In the genomic region with DNA sequence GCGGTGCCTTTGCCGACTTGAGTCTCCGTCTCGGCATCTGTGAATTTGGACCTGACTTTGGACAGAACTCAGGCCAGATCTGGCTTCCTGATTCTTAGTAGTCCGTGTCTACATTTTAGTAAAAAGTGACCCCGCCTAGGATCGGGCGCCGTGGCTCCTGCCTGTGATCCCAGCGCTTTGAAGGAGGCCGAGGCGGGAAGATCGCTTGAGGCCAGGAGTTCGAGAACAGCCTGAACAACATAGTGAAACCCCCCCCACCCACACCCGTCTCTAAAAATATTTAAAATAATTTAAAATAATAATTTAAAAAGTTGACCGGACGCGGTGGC, we compare ENCODE assay signal across 8 cellular contexts. TPM values are rescaled to one million over a fixed set of nuclear protein-coding genes. Genes with fewer than 3 reads are reported as not detected.
DNase-seq lines count a peak whose midpoint lies in the region; ATAC-seq and TF ChIP-seq lines count a peak whose summit lies in the region.

No MANE protein-coding gene starts in this region.

- H3K9me3 ChIP-seq in lower lobe of right lung (no peaks in the 10 kb centered on the region), upper lobe of left lung (no peaks in the 10 kb centered on the region)

- peaks cover 30% of the 10 kb centered on the region for H3K4me1 Mint-ChIP-seq in activated CD8-positive, alpha-beta memory T cell treated with anti-CD3 and anti-CD28 coated beads, Interleukin-2, amount 10 ng/mL, durations not matched to agents 7 days and 5 days
- peaks cover 11% of the 10 kb centered on the region for H3K4me1 Mint-ChIP-seq in brain

- TF ChIP-seq CTCF in brain (conservative IDR thresholded peaks at IDR 0.05) (no peak), lower lobe of right lung (IDR thresholded peaks at IDR 0.05) (no peak), upper lobe of left lung (IDR thresholded peaks at IDR 0.05) (no peak)

- no peak for ATAC-seq in activated CD8-positive, alpha-beta memory T cell treated with anti-CD3 and anti-CD28 coated beads, Interleukin-2, amount 10 ng/mL, durations not matched to agents 7 days and 5 days
- peak in 1 of 2 donors; percentile 0 for ATAC-seq in lower lobe of right lung
- peak in 1 of 2 donors; percentile 41 for ATAC-seq in upper lobe of left lung (ENCODE audit: low FRiP score in 2 of 2)
- no peak for ATAC-seq in GM19035 (IDR thresholded peaks at IDR 0.05; ENCODE audit: unreplicated experiment)
- ATAC-seq in GM21717 (IDR thresholded peaks at IDR 0.05; ENCODE audit: unreplicated experiment) = no peak

- intact Hi-C loops in lower lobe of right lung (cut with DNase I) = no loop called here

- H3K27me3 ChIP-seq in lower lobe of right lung (ENCODE audit: low read depth) (no peaks in the 10 kb centered on the region), upper lobe of left lung (no peaks in the 10 kb centered on the region)

- CTCF ChIA-PET in activated CD8-positive, alpha-beta memory T cell treated with anti-CD3 and anti-CD28 coated beads, Interleukin-2, amount 10 ng/mL, durations not matched to agents 7 days and 5 days (lab: Charles Lee) = interaction anchor here (0.7 to 1.8 kb wide), 6 partner anchors 8 to 173 kb away, joined by 3 to 8 read pairs (median 3); a partner anchor contains a TSS

- peak overlapping the region; percentile 89 for H3K27ac Mint-ChIP-seq in activated CD8-positive, alpha-beta memory T cell treated with anti-CD3 and anti-CD28 coated beads, Interleukin-2, amount 10 ng/mL, durations not matched to agents 7 days and 5 days
- peak overlapping the region; percentile 86 to 96 (median 94) for H3K27ac Mint-ChIP-seq in brain

- TF ChIP-seq EP300 in upper lobe of left lung (IDR thresholded peaks at IDR 0.05) = no peak

- peak overlapping the region; percentile 77 for H3K4me3 Mint-ChIP-seq in activated CD8-positive, alpha-beta memory T cell treated with anti-CD3 and anti-CD28 coated beads, Interleukin-2, amount 10 ng/mL, durations not matched to agents 7 days and 5 days
- H3K4me3 Mint-ChIP-seq in brain = peak overlapping the region; percentile 85 to 91 (median 85)

- no peaks in the 10 kb centered on the region for H3K9me3 Mint-ChIP-seq in activated CD8-positive, alpha-beta memory T cell treated with anti-CD3 and anti-CD28 coated beads, Interleukin-2, amount 10 ng/mL, durations not matched to agents 7 days and 5 days (ENCODE audit: low read depth)
- peaks cover 0 to 2% (median 0%) of the 10 kb centered on the region in 5 experiments for H3K9me3 Mint-ChIP-seq in brain

- H3K27me3 Mint-ChIP-seq in activated CD8-positive, alpha-beta memory T cell treated with anti-CD3 and anti-CD28 coated beads, Interleukin-2, amount 10 ng/mL, durations not matched to agents 7 days and 5 days = no peaks in the 10 kb centered on the region
- H3K27me3 Mint-ChIP-seq in brain = peaks cover 4% of the 10 kb centered on the region

- peaks cover 15% of the 10 kb centered on the region for H3K36me3 ChIP-seq in lower lobe of right lung
- H3K36me3 ChIP-seq in upper lobe of left lung = peaks cover 0 to 9% (median 3%) of the 10 kb centered on the region in 4 donors

- peaks cover 3% of the 10 kb centered on the region for H3K36me3 Mint-ChIP-seq in activated CD8-positive, alpha-beta memory T cell treated with anti-CD3 and anti-CD28 coated beads, Interleukin-2, amount 10 ng/mL, durations not matched to agents 7 days and 5 days
- H3K36me3 Mint-ChIP-seq in brain = peaks cover 15% of the 10 kb centered on the region

- H3K4me3 ChIP-seq in lower lobe of right lung = peak overlapping the region; percentile 68
- H3K4me3 ChIP-seq in upper lobe of left lung = peak overlapping the region; percentile 66 to 99 (median 94)

- DNase-seq in activated CD8-positive, alpha-beta memory T cell treated with anti-CD3 and anti-CD28 coated beads, Interleukin-2, amount 10 ng/mL, durations not matched to agents 7 days and 5 days = no peak
- DNase-seq in activated CD8-positive, alpha-beta memory T cell treated with anti-CD3 and anti-CD28 coated beads, Interleukin-2, amount 50 U/mL, for 48 hours = no peak
- DNase-seq in lower lobe of right lung (no peak), upper lobe of left lung (no peak), NCI-H2107 treated with DMSO at 0.1 percent for 48 hours (lab: John Stamatoyannopoulos, UW; ENCODE audit: unreplicated experiment) (no peak)

- no peak for TF ChIP-seq POLR2A in upper lobe of left lung (IDR thresholded peaks at IDR 0.05)

- 27 to 28% methylated on average over 14 to 18 of the region's 18 CpGs for WGBS in upper lobe of left lung, 2 donors

- peak overlapping the region; percentile 100 for H3K27ac ChIP-seq in lower lobe of right lung
- peak overlapping the region; percentile 99 to 100 (median 100) for H3K27ac ChIP-seq in upper lobe of left lung

- peaks cover 25% of the 10 kb centered on the region for H3K4me1 ChIP-seq in lower lobe of right lung
- H3K4me1 ChIP-seq in upper lobe of left lung = peaks cover 11 to 31% (median 20%) of the 10 kb centered on the region in 4 donors

RNA-seq across cellular contexts. Expression of a gene that starts 0.8 kb away (rescaled TPM):
- total RNA-seq in activated CD8-positive, alpha-beta memory T cell treated with anti-CD3 and anti-CD28 coated beads, Interleukin-2, amount 10 ng/mL, durations not matched to agents 7 days and 5 days = 100 to 1,000 TPM; 116 to 124 TPM
- polyA plus RNA-seq in brain (ENCODE audit: insufficient read depth, low read depth, low replicate concordance) = 116 TPM
- 44.5 TPM for total RNA-seq in lower lobe of right lung
- total RNA-seq in upper lobe of left lung = 10 to 100 TPM; 32.9 to 88.2 (median 53.3) TPM

RNA-seq across cellular contexts. Expression of a gene that starts 48.0 kb away (rescaled TPM):
- 100 to 1,000 TPM; 192 to 196 TPM for total RNA-seq in activated CD8-positive, alpha-beta memory T cell treated with anti-CD3 and anti-CD28 coated beads, Interleukin-2, amount 10 ng/mL, durations not matched to agents 7 days and 5 days
- polyA plus RNA-seq in brain (ENCODE audit: insufficient read depth, low read depth, low replicate concordance) = 240 TPM
- total RNA-seq in lower lobe of right lung (164 TPM), upper lobe of left lung (100 to 1,000 TPM in 2 of 6 donors, 10 to 100 TPM in 4; 10.5 to 216 (median 67.3) TPM)
